ENCODE assay signal across 8 cellular contexts in the genomic region with DNA sequence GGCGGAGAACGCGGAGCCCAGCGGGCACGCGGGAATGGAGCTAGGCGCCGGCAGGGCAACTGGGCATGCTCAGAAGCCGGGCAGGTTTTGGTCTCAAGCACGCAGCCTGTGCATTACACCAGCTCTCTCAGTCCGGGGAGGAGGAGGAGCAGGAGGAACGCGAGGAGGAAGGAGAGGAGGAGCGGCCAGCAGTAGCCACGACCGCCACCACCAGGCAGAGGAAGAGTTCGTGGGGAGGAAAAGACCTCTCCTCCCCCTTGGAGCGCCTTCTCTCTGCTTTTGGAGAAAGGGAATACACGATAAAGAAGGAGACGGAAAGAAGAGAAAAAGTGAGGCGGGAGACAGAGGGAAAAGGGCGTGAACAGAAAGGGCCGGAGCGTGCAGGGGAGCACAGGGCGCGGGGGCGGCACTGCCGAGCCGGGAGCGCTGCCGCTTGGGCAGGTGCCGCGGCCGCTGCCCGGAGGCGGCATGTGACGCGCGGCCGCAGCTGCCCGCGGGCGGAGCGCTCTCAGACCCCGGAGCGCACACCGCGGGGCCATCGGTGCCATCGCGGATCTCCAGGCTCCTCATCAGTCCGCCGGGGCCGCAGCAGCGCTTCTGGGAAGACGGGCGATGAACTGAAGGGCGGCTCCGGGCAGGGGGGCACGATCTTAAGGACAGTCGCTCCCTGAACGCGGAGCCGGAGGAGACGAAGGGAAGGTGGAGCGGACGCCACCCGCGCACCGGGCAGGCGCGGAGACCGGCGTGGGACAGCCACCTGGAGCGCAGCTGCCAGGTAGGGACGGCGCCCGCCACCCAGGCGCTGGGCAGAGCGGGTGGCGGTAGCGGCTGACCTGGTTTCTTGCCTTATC. TPM values are rescaled to one million over a fixed set of nuclear protein-coding genes. Genes with fewer than 3 reads are reported as not detected.
DNase-seq lines count a peak whose midpoint lies in the region; ATAC-seq and TF ChIP-seq lines count a peak whose summit lies in the region.

CHRM3 (plus strand) TSS at position 116 of the 851 bp plus-strand sequence. CDS start 520,884 bp downstream, outside the sequence.

- peak within 1 kb of the TSS; percentile 62 for H3K27ac Mint-ChIP-seq in activated CD4-positive, alpha-beta T cell treated with anti-CD3 and anti-CD28 coated beads, Interleukin-2, amount 10 ng/mL, durations not matched to agents 7 days and 5 days

- H3K9me3 ChIP-seq in effector memory CD4-positive, alpha-beta T cell (ENCODE audit: control insufficient read depth, low read length) = no peaks in the 10 kb centered on the region
- H3K9me3 ChIP-seq in tibial artery = no peaks in the 10 kb centered on the region

- peaks cover 9% of the 10 kb centered on the region for H3K4me1 ChIP-seq in effector memory CD4-positive, alpha-beta T cell (ENCODE audit: control insufficient read depth, insufficient read depth, low read length, poor library complexity, severe bottlenecking)
- H3K4me1 ChIP-seq in tibial artery = peaks cover 0 to 20% (median 18%) of the 10 kb centered on the region in 4 donors

- peaks cover 25% of the 10 kb centered on the region for H3K4me1 Mint-ChIP-seq in activated CD4-positive, alpha-beta T cell treated with anti-CD3 and anti-CD28 coated beads, Interleukin-2, amount 10 ng/mL, durations not matched to agents 7 days and 5 days

- ATAC-seq in GM21717 (IDR thresholded peaks at IDR 0.05; ENCODE audit: unreplicated experiment) = no peak

- peaks cover 76% of the 10 kb centered on the region for H3K27me3 Mint-ChIP-seq in activated CD4-positive, alpha-beta T cell treated with anti-CD3 and anti-CD28 coated beads, Interleukin-2, amount 10 ng/mL, durations not matched to agents 7 days and 5 days

- POLR2A ChIA-PET in activated CD4-positive, alpha-beta T cell treated with anti-CD3 and anti-CD28 coated beads, Interleukin-2, amount 10 ng/mL, durations not matched to agents 7 days and 5 days (lab: Charles Lee) = no interaction called here

- TF ChIP-seq CTCF in tibial artery (IDR thresholded peaks at IDR 0.05) = no peak

- CTCF ChIA-PET in activated CD4-positive, alpha-beta T cell treated with anti-CD3 and anti-CD28 coated beads, Interleukin-2, amount 10 ng/mL, durations not matched to agents 7 days and 5 days (lab: Charles Lee) = no interaction called here

- peak; percentile 9 for DNase-seq in activated CD4-positive, alpha-beta T cell treated with anti-CD3 and anti-CD28 coated beads, Interleukin-2, amount 10 ng/mL, durations not matched to agents 7 days and 5 days
- no peak for DNase-seq in activated CD4-positive, alpha-beta T cell treated with anti-CD3 and anti-CD28 coated beads for 4 hours
- DNase-seq in SK-MEL-5 (ENCODE audit: low read depth, low spot score) (peak; percentile 79), mucosa of gallbladder (ENCODE audit: low spot score) (peak; percentile 81), tibial artery (peak; percentile 20 to 65)
- DNase-seq in effector memory CD4-positive, alpha-beta T cell = no peak
- no peak for DNase-seq in effector CD4-positive, alpha-beta T cell

- H3K27ac ChIP-seq in effector memory CD4-positive, alpha-beta T cell (ENCODE audit: insufficient read depth, low read length, poor library complexity, severe bottlenecking) = no peak within 1 kb of the TSS
- no peak within 1 kb of the TSS for H3K27ac ChIP-seq in tibial artery

- no peaks in the 10 kb centered on the region for H3K36me3 ChIP-seq in effector memory CD4-positive, alpha-beta T cell (ENCODE audit: control insufficient read depth, insufficient read depth, low read length)
- no peaks in the 10 kb centered on the region for H3K36me3 ChIP-seq in tibial artery

- peak within 1 kb of the TSS; percentile 40 for H3K4me3 ChIP-seq in effector memory CD4-positive, alpha-beta T cell (ENCODE audit: insufficient read depth, low read depth, low read length, poor library complexity, severe bottlenecking)
- peak within 1 kb of the TSS; percentile 43 to 47 for H3K4me3 ChIP-seq in tibial artery

- intact Hi-C loops in tibial artery (cut with DNase I; ENCODE audit: low total_unique reads) = no loop called here

- H3K27me3 ChIP-seq in effector memory CD4-positive, alpha-beta T cell (replicated peaks; ENCODE audit: control insufficient read depth, insufficient read depth, low read length, poor library complexity, severe bottlenecking) = peaks cover 36% of the 10 kb centered on the region
- peaks cover 0 to 39% of the 10 kb centered on the region in 2 donors for H3K27me3 ChIP-seq in tibial artery

- in situ Hi-C loops in SK-MEL-5 (cut with HindIII; ENCODE audit: low pct_unique_long_range_greater_than_20kb, low sequenced_read_pairs) = no loop called here

- no peaks in the 10 kb centered on the region for H3K9me3 Mint-ChIP-seq in activated CD4-positive, alpha-beta T cell treated with anti-CD3 and anti-CD28 coated beads, Interleukin-2, amount 10 ng/mL, durations not matched to agents 7 days and 5 days

- H3K36me3 Mint-ChIP-seq in activated CD4-positive, alpha-beta T cell treated with anti-CD3 and anti-CD28 coated beads, Interleukin-2, amount 10 ng/mL, durations not matched to agents 7 days and 5 days (ENCODE audit: low read depth) = no peaks in the 10 kb centered on the region

- H3K4me3 Mint-ChIP-seq in activated CD4-positive, alpha-beta T cell treated with anti-CD3 and anti-CD28 coated beads, Interleukin-2, amount 10 ng/mL, durations not matched to agents 7 days and 5 days = peak within 1 kb of the TSS; percentile 69

RNA-seq across cellular contexts. Expression of gene CHRM3, which starts in this region (rescaled TPM):
- total RNA-seq in activated CD4-positive, alpha-beta T cell treated with anti-CD3 and anti-CD28 coated beads, Interleukin-2, amount 10 ng/mL, durations not matched to agents 7 days and 5 days = under 1 TPM; 0.05 to 0.27 TPM
- 1.3 and 1.8 TPM in 2 replicates for total RNA-seq in SK-MEL-5 (2014; rRNA removed; shearing (Covaris generic))
- polyA plus RNA-seq in SK-MEL-5 (2015; cell fraction: cytosol; rRNA removed) = 0.77 and 2.0 TPM in 2 replicates
- 0.49 and 2.1 TPM in 2 replicates for polyA plus RNA-seq in SK-MEL-5 (2015; cell fraction: nucleus; rRNA removed)
- total RNA-seq in mucosa of gallbladder = 4.4 TPM

Comparison
In these comparisons a context has a peak if more than half of its experiments do, and no peak if none do; other contexts are left out.
1. Peak in DNase-seq in activated CD4-positive, alpha-beta T cell treated with anti-CD3 and anti-CD28 coated beads, Interleukin-2, amount 10 ng/mL, durations not matched to agents 7 days and 5 days; RNA of the gene not detected or under 1 TPM.
2. DNase-seq: peak in SK-MEL-5 (single experiment), mucosa of gallbladder (single experiment) and tibial artery (2 of 2); none in activated CD4-positive, alpha-beta T cell treated with anti-CD3 and anti-CD28 coated beads for 4 hours (0 of 2), effector memory CD4-positive, alpha-beta T cell (0 of 3) and effector CD4-positive, alpha-beta T cell (single experiment).